1 cellular context compared by ENCODE assay signal in the genomic region with DNA sequence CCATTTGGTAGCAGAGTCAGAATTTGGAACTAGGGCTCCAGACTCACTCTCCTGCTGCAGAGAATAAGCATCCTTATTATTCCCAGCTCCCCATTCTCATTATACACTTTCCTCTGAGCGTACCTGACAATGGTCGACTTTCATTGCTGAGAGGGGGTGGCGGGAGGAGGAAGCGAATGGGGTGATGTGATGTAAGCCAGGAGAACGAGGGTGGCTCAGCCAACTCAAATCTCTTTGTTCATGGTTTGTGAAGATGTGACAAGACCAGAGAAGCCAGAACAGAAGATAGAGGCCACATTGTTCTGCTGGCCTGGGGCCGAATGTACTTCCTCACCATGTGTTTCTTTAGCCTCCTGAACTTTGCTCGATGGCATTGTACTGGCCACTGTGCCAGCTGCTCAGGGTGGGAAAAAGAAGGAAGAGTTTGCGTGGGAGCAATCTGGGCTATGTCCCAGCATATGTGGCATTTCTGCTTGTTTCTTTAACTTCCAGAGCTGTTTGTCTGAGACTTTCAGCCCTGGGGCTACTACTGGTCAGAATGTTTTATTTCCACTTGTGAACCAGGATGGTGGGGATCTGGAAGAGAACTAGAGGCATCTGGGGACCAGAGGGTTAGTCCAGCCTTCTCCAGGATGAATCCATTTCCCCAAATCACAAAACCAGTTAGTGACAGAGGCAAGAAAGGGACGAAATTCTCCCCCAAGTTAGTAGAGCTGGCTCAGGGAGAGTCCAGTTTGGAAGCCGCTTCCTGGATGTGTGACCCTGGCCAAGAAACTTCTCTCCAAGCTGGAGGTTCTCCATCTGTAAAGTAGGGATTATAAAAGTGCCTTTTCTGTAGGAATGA.
TF ChIP-seq lines count a peak whose summit lies in the region.

No MANE protein-coding gene starts in this region.

TF ChIP-seq in HepG2, 621 proteins besides CTCF, POLR2A, EP300 and RAD21 (continued from another document and continues in another):
- TF ChIP-seq, protein P1, sequence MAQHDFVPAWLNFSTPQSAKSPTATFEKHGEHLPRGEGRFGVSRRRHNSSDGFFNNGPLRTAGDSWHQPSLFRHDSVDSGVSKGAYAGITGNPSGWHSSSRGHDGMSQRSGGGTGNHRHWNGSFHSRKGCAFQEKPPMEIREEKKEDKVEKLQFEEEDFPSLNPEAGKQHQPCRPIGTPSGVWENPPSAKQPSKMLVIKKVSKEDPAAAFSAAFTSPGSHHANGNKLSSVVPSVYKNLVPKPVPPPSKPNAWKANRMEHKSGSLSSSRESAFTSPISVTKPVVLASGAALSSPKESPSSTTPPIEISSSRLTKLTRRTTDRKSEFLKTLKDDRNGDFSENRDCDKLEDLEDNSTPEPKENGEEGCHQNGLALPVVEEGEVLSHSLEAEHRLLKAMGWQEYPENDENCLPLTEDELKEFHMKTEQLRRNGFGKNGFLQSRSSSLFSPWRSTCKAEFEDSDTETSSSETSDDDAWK (CRISPR knock-in tag; IDR thresholded peaks at IDR 0.05) = no peak
- TF ChIP-seq ZNF235 (CRISPR knock-in tag; IDR thresholded peaks at IDR 0.05; ENCODE audit: borderline replicate concordance) (no peak), ZNF451 (CRISPR knock-in tag; IDR thresholded peaks at IDR 0.05) (0 out of 2 replicates have a peak, but pooled peaks have one; percentile 44), ZNF296 (CRISPR knock-in tag; conservative IDR thresholded peaks at IDR 0.05) (no peak), ZNF382 (CRISPR knock-in tag; IDR thresholded peaks at IDR 0.05; ENCODE audit: borderline replicate concordance) (no peak), ZNF589 (CRISPR knock-in tag; conservative IDR thresholded peaks at IDR 0.05) (peak; percentile 79; the same call in 1 of the 2 replicates), SAP130 (CRISPR knock-in tag; IDR thresholded peaks at IDR 0.05; ENCODE audit: low read depth) (peak; percentile 83), ZKSCAN1 (IDR thresholded peaks at IDR 0.05; ENCODE audit: low read length) (no peak), MTA3 (CRISPR knock-in tag; IDR thresholded peaks at IDR 0.05) (no peak), AGO2 (optimal IDR thresholded peaks at IDR 0.05; ENCODE audit: low read depth, low read length) (no peak), U2AF2 (IDR thresholded peaks at IDR 0.05; ENCODE audit: low read depth, low read length) (no peak), TP53 (CRISPR knock-in tag; conservative IDR thresholded peaks at IDR 0.05) (no peak), SNAI1 (CRISPR knock-in tag; IDR thresholded peaks at IDR 0.05; ENCODE audit: borderline replicate concordance) (no peak), ZNF7 (CRISPR knock-in tag; IDR thresholded peaks at IDR 0.05) (no peak), ZMYM2 (CRISPR knock-in tag; IDR thresholded peaks at IDR 0.05) (peak; percentile 77), PLRG1 (conservative IDR thresholded peaks at IDR 0.05) (no peak), PRPF4 (IDR thresholded peaks at IDR 0.05; ENCODE audit: low read depth, low read length, poor library complexity, severe bottlenecking) (no peak), BCL6 (CRISPR knock-in tag; IDR thresholded peaks at IDR 0.05) (peak; percentile 86), HNF4G (IDR thresholded peaks at IDR 0.05; ENCODE audit: borderline replicate concordance, low read depth, low read length) (peak; percentile 92), HNF4G (CRISPR knock-in tag; IDR thresholded peaks at IDR 0.05; ENCODE audit: borderline replicate concordance, low read depth) (peak; percentile 70; the same call in 1 of the 2 replicates), DPF2 (CRISPR knock-in tag; IDR thresholded peaks at IDR 0.05; ENCODE audit: borderline replicate concordance, low read depth) (peak; percentile 65; the same call in 1 of the 2 replicates), YEATS2 (CRISPR knock-in tag; IDR thresholded peaks at IDR 0.05; ENCODE audit: borderline replicate concordance) (peak; percentile 71; the same call in 1 of the 2 replicates), ZSCAN21 (CRISPR knock-in tag; IDR thresholded peaks at IDR 0.05; ENCODE audit: borderline replicate concordance) (no peak; the same call in 1 of the 2 replicates), FOXA3 (CRISPR knock-in tag; IDR thresholded peaks at IDR 0.05) (peak; percentile 79), ZNF549 (CRISPR knock-in tag; IDR thresholded peaks at IDR 0.05) (no peak), SRSF4 (IDR thresholded peaks at IDR 0.05; ENCODE audit: low read depth, low read length, poor library complexity, severe bottlenecking) (no peak), ZNF577 (CRISPR knock-in tag; IDR thresholded peaks at IDR 0.05; ENCODE audit: borderline replicate concordance, low read depth) (no peak), ZNF282 (IDR thresholded peaks at IDR 0.05; ENCODE audit: partially characterized antibody) (no peak), PRMT3 (CRISPR knock-in tag; IDR thresholded peaks at IDR 0.05; ENCODE audit: borderline replicate concordance, low read depth) (no peak), ZFYVE20 (CRISPR knock-in tag; IDR thresholded peaks at IDR 0.05; ENCODE audit: borderline replicate concordance, low read depth) (no peak), ZNF720 (CRISPR knock-in tag; IDR thresholded peaks at IDR 0.05) (0 out of 2 replicates have a peak, but pooled peaks have one; percentile 66), ZNF274 (CRISPR knock-in tag; IDR thresholded peaks at IDR 0.05) (0 out of 2 replicates have a peak, but pooled peaks have one; percentile 4), SALL1 (CRISPR knock-in tag; IDR thresholded peaks at IDR 0.05) (peak; percentile 93), SMARCE1 (IDR thresholded peaks at IDR 0.05; ENCODE audit: borderline replicate concordance) (no peak), TCF7 (IDR thresholded peaks at IDR 0.05; ENCODE audit: low read depth) (peak; percentile 76)
- TF ChIP-seq, protein P2, sequence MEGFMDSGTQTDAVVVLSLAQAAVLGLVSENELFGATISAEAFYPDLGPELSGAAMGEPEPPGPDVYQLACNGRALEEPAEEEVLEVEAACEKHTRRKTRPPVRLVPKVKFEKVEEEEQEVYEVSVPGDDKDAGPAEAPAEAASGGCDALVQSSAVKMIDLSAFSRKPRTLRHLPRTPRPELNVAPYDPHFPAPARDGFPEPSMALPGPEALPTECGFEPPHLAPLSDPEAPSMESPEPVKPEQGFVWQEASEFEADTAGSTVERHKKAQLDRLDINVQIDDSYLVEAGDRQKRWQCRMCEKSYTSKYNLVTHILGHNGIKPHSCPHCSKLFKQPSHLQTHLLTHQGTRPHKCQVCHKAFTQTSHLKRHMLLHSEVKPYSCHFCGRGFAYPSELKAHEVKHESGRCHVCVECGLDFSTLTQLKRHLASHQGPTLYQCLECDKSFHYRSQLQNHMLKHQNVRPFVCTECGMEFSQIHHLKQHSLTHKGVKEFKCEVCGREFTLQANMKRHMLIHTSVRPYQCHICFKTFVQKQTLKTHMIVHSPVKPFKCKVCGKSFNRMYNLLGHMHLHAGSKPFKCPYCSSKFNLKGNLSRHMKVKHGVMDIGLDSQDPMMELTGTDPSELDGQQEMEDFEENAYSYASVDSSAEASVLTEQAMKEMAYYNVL (CRISPR knock-in tag; IDR thresholded peaks at IDR 0.05; ENCODE audit: borderline replicate concordance) = peak; percentile 90; the same call in 1 of the 2 replicates
- TF ChIP-seq, protein P3, sequence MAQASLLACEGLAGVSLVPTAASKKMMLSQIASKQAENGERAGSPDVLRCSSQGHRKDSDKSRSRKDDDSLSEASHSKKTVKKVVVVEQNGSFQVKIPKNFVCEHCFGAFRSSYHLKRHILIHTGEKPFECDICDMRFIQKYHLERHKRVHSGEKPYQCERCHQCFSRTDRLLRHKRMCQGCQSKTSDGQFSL (CRISPR knock-in tag; IDR thresholded peaks at IDR 0.05) = no peak
- TF ChIP-seq, protein P4, sequence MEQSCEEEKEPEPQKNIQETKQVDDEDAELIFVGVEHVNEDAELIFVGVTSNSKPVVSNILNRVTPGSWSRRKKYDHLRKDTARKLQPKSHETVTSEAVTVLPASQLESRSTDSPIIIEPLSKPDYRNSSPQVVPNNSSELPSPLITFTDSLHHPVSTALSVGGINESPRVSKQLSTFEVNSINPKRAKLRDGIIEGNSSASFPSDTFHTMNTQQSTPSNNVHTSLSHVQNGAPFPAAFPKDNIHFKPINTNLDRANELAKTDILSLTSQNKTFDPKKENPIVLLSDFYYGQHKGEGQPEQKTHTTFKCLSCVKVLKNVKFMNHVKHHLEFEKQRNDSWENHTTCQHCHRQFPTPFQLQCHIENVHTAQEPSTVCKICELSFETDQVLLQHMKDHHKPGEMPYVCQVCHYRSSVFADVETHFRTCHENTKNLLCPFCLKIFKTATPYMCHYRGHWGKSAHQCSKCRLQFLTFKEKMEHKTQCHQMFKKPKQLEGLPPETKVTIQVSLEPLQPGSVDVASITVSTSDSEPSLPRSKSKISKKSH (CRISPR knock-in tag; IDR thresholded peaks at IDR 0.05; ENCODE audit: borderline replicate concordance) = no peak
- TF ChIP-seq, protein P5, sequence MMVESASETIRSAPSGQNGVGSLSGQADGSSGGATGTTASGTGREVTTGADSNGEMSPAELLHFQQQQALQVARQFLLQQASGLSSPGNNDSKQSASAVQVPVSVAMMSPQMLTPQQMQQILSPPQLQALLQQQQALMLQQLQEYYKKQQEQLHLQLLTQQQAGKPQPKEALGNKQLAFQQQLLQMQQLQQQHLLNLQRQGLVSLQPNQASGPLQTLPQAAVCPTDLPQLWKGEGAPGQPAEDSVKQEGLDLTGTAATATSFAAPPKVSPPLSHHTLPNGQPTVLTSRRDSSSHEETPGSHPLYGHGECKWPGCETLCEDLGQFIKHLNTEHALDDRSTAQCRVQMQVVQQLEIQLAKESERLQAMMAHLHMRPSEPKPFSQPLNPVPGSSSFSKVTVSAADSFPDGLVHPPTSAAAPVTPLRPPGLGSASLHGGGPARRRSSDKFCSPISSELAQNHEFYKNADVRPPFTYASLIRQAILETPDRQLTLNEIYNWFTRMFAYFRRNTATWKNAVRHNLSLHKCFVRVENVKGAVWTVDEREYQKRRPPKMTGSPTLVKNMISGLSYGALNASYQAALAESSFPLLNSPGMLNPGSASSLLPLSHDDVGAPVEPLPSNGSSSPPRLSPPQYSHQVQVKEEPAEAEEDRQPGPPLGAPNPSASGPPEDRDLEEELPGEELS (CRISPR knock-in tag; IDR thresholded peaks at IDR 0.05) = peak; percentile 81
- TF ChIP-seq, protein P6, sequence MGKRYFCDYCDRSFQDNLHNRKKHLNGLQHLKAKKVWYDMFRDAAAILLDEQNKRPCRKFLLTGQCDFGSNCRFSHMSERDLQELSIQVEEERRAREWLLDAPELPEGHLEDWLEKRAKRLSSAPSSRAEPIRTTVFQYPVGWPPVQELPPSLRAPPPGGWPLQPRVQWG (CRISPR knock-in tag; IDR thresholded peaks at IDR 0.05; ENCODE audit: borderline replicate concordance, low read depth) = no peak
- TF ChIP-seq, protein P7, sequence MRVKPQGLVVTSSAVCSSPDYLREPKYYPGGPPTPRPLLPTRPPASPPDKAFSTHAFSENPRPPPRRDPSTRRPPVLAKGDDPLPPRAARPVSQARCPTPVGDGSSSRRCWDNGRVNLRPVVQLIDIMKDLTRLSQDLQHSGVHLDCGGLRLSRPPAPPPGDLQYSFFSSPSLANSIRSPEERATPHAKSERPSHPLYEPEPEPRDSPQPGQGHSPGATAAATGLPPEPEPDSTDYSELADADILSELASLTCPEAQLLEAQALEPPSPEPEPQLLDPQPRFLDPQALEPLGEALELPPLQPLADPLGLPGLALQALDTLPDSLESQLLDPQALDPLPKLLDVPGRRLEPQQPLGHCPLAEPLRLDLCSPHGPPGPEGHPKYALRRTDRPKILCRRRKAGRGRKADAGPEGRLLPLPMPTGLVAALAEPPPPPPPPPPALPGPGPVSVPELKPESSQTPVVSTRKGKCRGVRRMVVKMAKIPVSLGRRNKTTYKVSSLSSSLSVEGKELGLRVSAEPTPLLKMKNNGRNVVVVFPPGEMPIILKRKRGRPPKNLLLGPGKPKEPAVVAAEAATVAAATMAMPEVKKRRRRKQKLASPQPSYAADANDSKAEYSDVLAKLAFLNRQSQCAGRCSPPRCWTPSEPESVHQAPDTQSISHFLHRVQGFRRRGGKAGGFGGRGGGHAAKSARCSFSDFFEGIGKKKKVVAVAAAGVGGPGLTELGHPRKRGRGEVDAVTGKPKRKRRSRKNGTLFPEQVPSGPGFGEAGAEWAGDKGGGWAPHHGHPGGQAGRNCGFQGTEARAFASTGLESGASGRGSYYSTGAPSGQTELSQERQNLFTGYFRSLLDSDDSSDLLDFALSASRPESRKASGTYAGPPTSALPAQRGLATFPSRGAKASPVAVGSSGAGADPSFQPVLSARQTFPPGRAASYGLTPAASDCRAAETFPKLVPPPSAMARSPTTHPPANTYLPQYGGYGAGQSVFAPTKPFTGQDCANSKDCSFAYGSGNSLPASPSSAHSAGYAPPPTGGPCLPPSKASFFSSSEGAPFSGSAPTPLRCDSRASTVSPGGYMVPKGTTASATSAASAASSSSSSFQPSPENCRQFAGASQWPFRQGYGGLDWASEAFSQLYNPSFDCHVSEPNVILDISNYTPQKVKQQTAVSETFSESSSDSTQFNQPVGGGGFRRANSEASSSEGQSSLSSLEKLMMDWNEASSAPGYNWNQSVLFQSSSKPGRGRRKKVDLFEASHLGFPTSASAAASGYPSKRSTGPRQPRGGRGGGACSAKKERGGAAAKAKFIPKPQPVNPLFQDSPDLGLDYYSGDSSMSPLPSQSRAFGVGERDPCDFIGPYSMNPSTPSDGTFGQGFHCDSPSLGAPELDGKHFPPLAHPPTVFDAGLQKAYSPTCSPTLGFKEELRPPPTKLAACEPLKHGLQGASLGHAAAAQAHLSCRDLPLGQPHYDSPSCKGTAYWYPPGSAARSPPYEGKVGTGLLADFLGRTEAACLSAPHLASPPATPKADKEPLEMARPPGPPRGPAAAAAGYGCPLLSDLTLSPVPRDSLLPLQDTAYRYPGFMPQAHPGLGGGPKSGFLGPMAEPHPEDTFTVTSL (CRISPR knock-in tag; IDR thresholded peaks at IDR 0.05; ENCODE audit: borderline replicate concordance) = peak; percentile 66
- TF ChIP-seq, protein P8, sequence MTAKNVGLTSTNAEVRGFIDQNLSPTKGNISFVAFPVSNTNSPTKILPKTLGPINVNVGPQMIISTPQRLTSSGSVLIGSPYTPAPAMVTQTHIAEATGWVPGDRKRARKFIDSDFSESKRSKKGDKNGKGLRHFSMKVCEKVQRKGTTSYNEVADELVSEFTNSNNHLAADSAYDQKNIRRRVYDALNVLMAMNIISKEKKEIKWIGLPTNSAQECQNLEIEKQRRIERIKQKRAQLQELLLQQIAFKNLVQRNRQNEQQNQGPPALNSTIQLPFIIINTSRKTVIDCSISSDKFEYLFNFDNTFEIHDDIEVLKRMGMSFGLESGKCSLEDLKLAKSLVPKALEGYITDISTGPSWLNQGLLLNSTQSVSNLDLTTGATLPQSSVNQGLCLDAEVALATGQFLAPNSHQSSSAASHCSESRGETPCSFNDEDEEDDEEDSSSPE (CRISPR knock-in tag; IDR thresholded peaks at IDR 0.05) = peak; percentile 64; the same call in 1 of the 2 replicates
- TF ChIP-seq, protein P9, sequence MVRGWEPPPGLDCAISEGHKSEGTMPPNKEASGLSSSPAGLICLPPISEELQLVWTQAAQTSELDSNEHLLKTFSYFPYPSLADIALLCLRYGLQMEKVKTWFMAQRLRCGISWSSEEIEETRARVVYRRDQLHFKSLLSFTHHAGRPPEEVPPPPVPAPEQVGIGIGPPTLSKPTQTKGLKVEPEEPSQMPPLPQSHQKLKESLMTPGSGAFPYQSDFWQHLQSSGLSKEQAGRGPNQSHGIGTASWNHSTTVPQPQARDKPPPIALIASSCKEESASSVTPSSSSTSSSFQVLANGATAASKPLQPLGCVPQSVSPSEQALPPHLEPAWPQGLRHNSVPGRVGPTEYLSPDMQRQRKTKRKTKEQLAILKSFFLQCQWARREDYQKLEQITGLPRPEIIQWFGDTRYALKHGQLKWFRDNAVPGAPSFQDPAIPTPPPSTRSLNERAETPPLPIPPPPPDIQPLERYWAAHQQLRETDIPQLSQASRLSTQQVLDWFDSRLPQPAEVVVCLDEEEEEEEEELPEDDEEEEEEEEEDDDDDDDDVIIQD (CRISPR knock-in tag; IDR thresholded peaks at IDR 0.05; ENCODE audit: low read depth) = 0 out of 2 replicates have a peak, but pooled peaks have one; percentile 68
